In the genomic region with DNA sequence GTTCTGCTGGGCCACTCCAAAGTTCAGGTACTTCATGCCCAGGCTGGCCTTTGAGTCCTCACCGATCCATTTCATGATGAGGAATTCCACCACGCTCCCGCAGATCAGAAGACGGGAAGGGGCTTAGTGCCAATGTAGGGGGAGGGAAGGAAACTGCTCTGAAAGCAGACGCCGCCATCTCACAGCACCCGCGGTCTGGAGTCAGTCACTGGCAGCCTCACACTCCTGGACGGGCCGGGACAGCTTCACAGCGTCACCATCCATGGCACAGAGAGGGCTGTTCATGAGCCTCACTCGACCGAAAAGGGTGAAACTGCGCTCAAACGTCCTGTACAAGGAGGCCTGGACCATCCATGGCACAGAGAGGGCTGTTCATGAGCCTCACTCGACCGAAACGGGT, we compare ENCODE assay signal across 19 cellular contexts.
DNase-seq lines count a peak whose midpoint lies in the region; ATAC-seq, FAIRE-seq and TF ChIP-seq lines count a peak whose summit lies in the region.
"Had no signal": no experiment of that assay in that cellular context is flagged by ENCODE, and none has a peak within 500 bp of the region (broad histone marks: within the 10 kb centered on the region; RNA-seq: fewer than 3 reads in every experiment).

No MANE protein-coding gene starts in this region.

- H3F3A ChIP-seq in GM23338 (replicated peaks; ENCODE audit: low read depth), result no peaks in the 10 kb centered on the region

- H3K36me3 Mint-ChIP-seq in activated naive CD4-positive, alpha-beta T cell treated with anti-CD3 and anti-CD28 coated beads for 36 hours (ENCODE audit: low read depth), result no peaks in the 10 kb centered on the region
- H3K36me3 Mint-ChIP-seq in astrocyte (ENCODE audit: low read depth, unreplicated experiment) (peaks cover 2% of the 10 kb centered on the region), GM23338 (ENCODE audit: low read depth) (no peaks in the 10 kb centered on the region; the same call in 2 of the 3 replicates)

- H3K9me3 ChIP-seq in astrocyte (ENCODE audit: insufficient read depth, low read depth, low read length) (no peaks in the 10 kb centered on the region), neutrophil (no peaks in the 10 kb centered on the region), upper lobe of right lung (no peaks in the 10 kb centered on the region)

- no peak overlapping the region for H3K4me3 ChIP-seq in astrocyte (ENCODE audit: insufficient read depth, low read depth, low read length)
- H3K4me3 ChIP-seq in neutrophil (ENCODE audit: low read depth in 1 of 2, low read length in 1 of 2), result no peak overlapping the region
- H3K4me3 ChIP-seq in upper lobe of right lung, result no peak overlapping the region
- no peak overlapping the region for H3K4me3 ChIP-seq in GM23338
- H3K4me3 ChIP-seq: GM23248, K562 had no signal

- H3K9me2 ChIP-seq in GM23338 (ENCODE audit: insufficient read depth), result no peaks in the 10 kb centered on the region

- H3K27me3 Mint-ChIP-seq in activated naive CD4-positive, alpha-beta T cell treated with anti-CD3 and anti-CD28 coated beads for 36 hours (ENCODE audit: low read depth), result peaks cover 2% of the 10 kb centered on the region
- peaks cover 30% of the 10 kb centered on the region for H3K27me3 Mint-ChIP-seq in astrocyte (ENCODE audit: low read depth, unreplicated experiment)
- peaks cover 21% of the 10 kb centered on the region for H3K27me3 Mint-ChIP-seq in GM23338 (ENCODE audit: insufficient read depth, low read depth, poor library complexity)

- peaks cover 8% of the 10 kb centered on the region for H3K4me1 Mint-ChIP-seq in activated naive CD4-positive, alpha-beta T cell treated with anti-CD3 and anti-CD28 coated beads for 36 hours (ENCODE audit: low read depth)
- H3K4me1 Mint-ChIP-seq in astrocyte (ENCODE audit: low read depth, unreplicated experiment) (no peaks in the 10 kb centered on the region), GM23338 (peaks cover 7% of the 10 kb centered on the region)

- no peak overlapping the region for H3K27ac Mint-ChIP-seq in activated naive CD4-positive, alpha-beta T cell treated with anti-CD3 and anti-CD28 coated beads for 36 hours
- no peak overlapping the region for H3K27ac Mint-ChIP-seq in astrocyte (ENCODE audit: unreplicated experiment)
- no peak overlapping the region for H3K27ac Mint-ChIP-seq in GM23338

- CTCF ChIA-PET in activated naive CD4-positive, alpha-beta T cell treated with anti-CD3 and anti-CD28 coated beads for 36 hours (lab: Charles Lee), result no interaction called here

- ATAC-seq in upper lobe of right lung (no peak), GM23338 (no peak)
- ATAC-seq: K562 had no signal

- H3K4me2 ChIP-seq in astrocyte (ENCODE audit: low read length) (no peak overlapping the region), GM23338 (no peak overlapping the region)

- no peak overlapping the region for H3K27ac ChIP-seq in astrocyte (ENCODE audit: low read depth, low read length)
- peak overlapping the region; percentile 87 for H3K27ac ChIP-seq in neutrophil
- no peak overlapping the region for H3K27ac ChIP-seq in upper lobe of right lung
- no peak overlapping the region for H3K27ac ChIP-seq in GM23338 (ENCODE audit: low read depth)
- H3K27ac ChIP-seq: GM23248 had no signal

- no peak for FAIRE-seq in astrocyte (lab: Jason Lieb, UNC)
- FAIRE-seq: GM12892, K562 had no signal

- no peaks in the 10 kb centered on the region for H3K4me1 ChIP-seq in astrocyte (ENCODE audit: insufficient read depth, low read length)
- peaks cover 45 to 55% of the 10 kb centered on the region in 2 experiments for H3K4me1 ChIP-seq in neutrophil (ENCODE audit: control insufficient read depth in 1 of 2, insufficient read depth in 1 of 2, low read depth in 1 of 2, low read length in 1 of 2)
- H3K4me1 ChIP-seq in upper lobe of right lung, result no peaks in the 10 kb centered on the region
- H3K4me1 ChIP-seq in GM23338 (ENCODE audit: insufficient read depth), result peaks cover 5% of the 10 kb centered on the region; the same call in 1 of the 2 replicates

- H3K9me3 Mint-ChIP-seq in activated naive CD4-positive, alpha-beta T cell treated with anti-CD3 and anti-CD28 coated beads for 36 hours, result no peaks in the 10 kb centered on the region
- no peaks in the 10 kb centered on the region for H3K9me3 Mint-ChIP-seq in astrocyte (ENCODE audit: unreplicated experiment)
- peaks cover 6% of the 10 kb centered on the region; the same call in 2 of the 3 replicates for H3K9me3 Mint-ChIP-seq in GM23338

- H3K27me3 ChIP-seq in astrocyte (ENCODE audit: insufficient read depth, low read length) (peaks cover 12% of the 10 kb centered on the region), neutrophil (no peaks in the 10 kb centered on the region), upper lobe of right lung (no peaks in the 10 kb centered on the region), GM23338 (ENCODE audit: insufficient read depth) (no peaks in the 10 kb centered on the region)

- intact Hi-C loops in activated naive CD4-positive, alpha-beta T cell treated with anti-CD3 and anti-CD28 coated beads for 36 hours (cut with micrococcal nuclease), result no loop called here
- intact Hi-C loops in upper lobe of right lung (cut with DNase I), result no loop called here

- DNase-seq in activated naive CD4-positive, alpha-beta T cell treated with anti-CD3 and anti-CD28 coated beads, Interleukin-2, amount 50 U/mL, for 16 hours, result peak; percentile 11
- no peak for DNase-seq in activated naive CD4-positive, alpha-beta T cell treated with anti-CD3 and anti-CD28 coated beads for 36 hours
- DNase-seq in astrocyte (ENCODE audit: low read depth), result no peak
- peak; percentile 27 for DNase-seq in upper lobe of right lung
- DNase-seq in stimulated activated CD8-positive, alpha-beta memory T cell treated with anti-CD3 and anti-CD28 coated beads, Interleukin-4, amount 100 ng/mL, for 48 hours, result no peak
- DNase-seq in NK-92 (lab: John Stamatoyannopoulos, UW; ENCODE audit: unreplicated experiment), result no peak
- no peak for DNase-seq in GM23338 (ENCODE audit: low spot score)
- DNase-seq: 8988T, Calu3, DMS79, GM23248, NCI-H1092, NCI-H1694, NCI-H2107, NCI-H345, NCI-H69 had no signal

- H3K36me3 ChIP-seq in astrocyte (ENCODE audit: insufficient read depth, low read length), result no peaks in the 10 kb centered on the region
- H3K36me3 ChIP-seq in neutrophil, result peaks cover 4% of the 10 kb centered on the region
- H3K36me3 ChIP-seq in upper lobe of right lung, result no peaks in the 10 kb centered on the region
- no peaks in the 10 kb centered on the region for H3K36me3 ChIP-seq in GM23338 (ENCODE audit: insufficient read depth)

- H2AFZ ChIP-seq in astrocyte (ENCODE audit: low read depth, low read length), result peak overlapping the region; percentile 10
- H2AFZ ChIP-seq in GM23338, result no peak overlapping the region
- H2AFZ ChIP-seq: GM23248 had no signal

- H4K20me1 ChIP-seq in astrocyte (ENCODE audit: insufficient read depth, low read length), result no peaks in the 10 kb centered on the region
- no peaks in the 10 kb centered on the region for H4K20me1 ChIP-seq in GM23338 (replicated peaks; ENCODE audit: insufficient read depth)

- no peak overlapping the region for H3K4me3 Mint-ChIP-seq in activated naive CD4-positive, alpha-beta T cell treated with anti-CD3 and anti-CD28 coated beads for 36 hours
- H3K4me3 Mint-ChIP-seq in astrocyte (ENCODE audit: unreplicated experiment) (no peak overlapping the region), GM23338 (no peak overlapping the region)

- H3K79me2 ChIP-seq in astrocyte (ENCODE audit: insufficient read depth, low read length) (no peaks in the 10 kb centered on the region), GM23338 (replicated peaks; ENCODE audit: insufficient read depth) (no peaks in the 10 kb centered on the region)

- H3K9ac ChIP-seq in astrocyte (ENCODE audit: low read length), result no peak overlapping the region
- H3K9ac ChIP-seq: GM23248 had no signal

- TF ChIP-seq CTCF in astrocyte (IDR thresholded peaks at IDR 0.05; ENCODE audit: insufficient read depth, low read depth, low read length) (no peak), neutrophil (IDR thresholded peaks at IDR 0.05) (no peak), upper lobe of right lung (IDR thresholded peaks at IDR 0.05) (no peak), GM23338 (conservative IDR thresholded peaks at IDR 0.05; ENCODE audit: low read depth in 2 of 2) (no peak)

TF ChIP-seq in GM23338, 12 proteins besides CTCF, POLR2A, EP300 and RAD21 (continues in another document):
- no peak for TF ChIP-seq EZH2 (IDR thresholded peaks at IDR 0.05; ENCODE audit: low read depth, unreplicated experiment)
- TF ChIP-seq, protein P1, sequence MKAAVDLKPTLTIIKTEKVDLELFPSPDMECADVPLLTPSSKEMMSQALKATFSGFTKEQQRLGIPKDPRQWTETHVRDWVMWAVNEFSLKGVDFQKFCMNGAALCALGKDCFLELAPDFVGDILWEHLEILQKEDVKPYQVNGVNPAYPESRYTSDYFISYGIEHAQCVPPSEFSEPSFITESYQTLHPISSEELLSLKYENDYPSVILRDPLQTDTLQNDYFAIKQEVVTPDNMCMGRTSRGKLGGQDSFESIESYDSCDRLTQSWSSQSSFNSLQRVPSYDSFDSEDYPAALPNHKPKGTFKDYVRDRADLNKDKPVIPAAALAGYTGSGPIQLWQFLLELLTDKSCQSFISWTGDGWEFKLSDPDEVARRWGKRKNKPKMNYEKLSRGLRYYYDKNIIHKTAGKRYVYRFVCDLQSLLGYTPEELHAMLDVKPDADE (IDR thresholded peaks at IDR 0.05), result no peak
- TF ChIP-seq CREB1 (CRISPR knock-in tag; IDR thresholded peaks at IDR 0.05; ENCODE audit: low read depth), result no peak
- no peak for TF ChIP-seq NANOG (IDR thresholded peaks at IDR 0.05; ENCODE audit: borderline replicate concordance)
- no peak for TF ChIP-seq STAT1 (IDR thresholded peaks at IDR 0.05; ENCODE audit: unreplicated experiment)

Comparison
In these comparisons a context has a peak if more than half of its experiments do, and no peak if none do; other contexts are left out.
1. DNase-seq: peak in activated naive CD4-positive, alpha-beta T cell treated with anti-CD3 and anti-CD28 coated beads, Interleukin-2, amount 50 U/mL, for 16 hours (single experiment) and upper lobe of right lung (single experiment); none in activated naive CD4-positive, alpha-beta T cell treated with anti-CD3 and anti-CD28 coated beads for 36 hours (single experiment), astrocyte (single experiment), stimulated activated CD8-positive, alpha-beta memory T cell treated with anti-CD3 and anti-CD28 coated beads, Interleukin-4, amount 100 ng/mL, for 48 hours (single experiment), NK-92 (single experiment) and GM23338 (single experiment).